In the genomic region with DNA sequence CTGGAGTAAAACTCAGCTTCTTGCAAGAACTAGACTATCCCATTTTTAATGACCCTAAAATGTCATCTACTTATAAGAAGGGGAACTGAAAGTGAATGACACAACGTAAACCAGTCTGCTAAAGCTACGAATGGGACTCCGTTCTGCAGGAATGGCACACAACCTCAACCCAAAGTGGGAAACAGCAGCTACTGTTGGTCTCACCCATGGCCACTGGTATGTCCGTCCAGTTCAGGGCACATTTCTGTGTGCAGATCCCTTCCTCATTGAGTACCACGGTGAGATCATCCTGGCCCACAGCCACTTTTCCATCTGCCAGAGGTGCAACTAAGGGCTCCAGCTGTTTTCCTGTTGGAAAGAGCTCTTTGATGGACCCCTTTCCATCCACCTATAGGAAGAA, we compare ENCODE assay signal across 18 cellular contexts. TPM values are rescaled to one million over a fixed set of nuclear protein-coding genes. Genes with fewer than 3 reads are reported as not detected.
DNase-seq lines count a peak whose midpoint lies in the region; ATAC-seq lines count a peak whose summit lies in the region.
"Had no signal": no experiment of that assay in that cellular context is flagged by ENCODE, and none has a peak within 500 bp of the region (broad histone marks: within the 10 kb centered on the region; RNA-seq: fewer than 3 reads in every experiment).

No MANE protein-coding gene starts in this region.

- H3K9me3 Mint-ChIP-seq in dendritic cell treated with granulocyte-macrophage colony-stimulating factor and Interleukin-4, amounts not matched to agents 40 ng/mL and 50 ng/mL, for 4 days = no peaks in the 10 kb centered on the region
- H3K9me3 Mint-ChIP-seq in memory B cell = no peaks in the 10 kb centered on the region
- H3K9me3 Mint-ChIP-seq in activated T-helper 2 cell treated with anti-CD3 and anti-CD28 coated beads, Interferon-gamma antibody, Interleukin-2, Interleukin-4, amounts not matched to agents 10 μg/mL and 5 μg/mL and 100 μg/mL, durations not matched to agents 14 hours and 24 hours and 36 hours = no peaks in the 10 kb centered on the region

- peaks cover 45% of the 10 kb centered on the region for H3K4me1 Mint-ChIP-seq in dendritic cell treated with granulocyte-macrophage colony-stimulating factor and Interleukin-4, amounts not matched to agents 40 ng/mL and 50 ng/mL, for 4 days (ENCODE audit: low read depth)
- peaks cover 6% of the 10 kb centered on the region for H3K4me1 Mint-ChIP-seq in memory B cell
- peaks cover 5% of the 10 kb centered on the region for H3K4me1 Mint-ChIP-seq in activated T-helper 2 cell treated with anti-CD3 and anti-CD28 coated beads, Interferon-gamma antibody, Interleukin-2, Interleukin-4, amounts not matched to agents 10 μg/mL and 5 μg/mL and 100 μg/mL, durations not matched to agents 14 hours and 24 hours and 36 hours (ENCODE audit: low read depth)

- ATAC-seq in memory B cell (ENCODE audit: low read depth) = peak; percentile 50
- ATAC-seq in GM18511 (IDR thresholded peaks at IDR 0.05; ENCODE audit: unreplicated experiment) = no peak
- no peak for ATAC-seq in HG03469 (IDR thresholded peaks at IDR 0.05; ENCODE audit: unreplicated experiment)

- peak overlapping the region; percentile 66 for H3K27ac Mint-ChIP-seq in dendritic cell treated with granulocyte-macrophage colony-stimulating factor and Interleukin-4, amounts not matched to agents 40 ng/mL and 50 ng/mL, for 4 days
- H3K27ac Mint-ChIP-seq in memory B cell = no peak overlapping the region
- no peak overlapping the region for H3K27ac Mint-ChIP-seq in activated T-helper 2 cell treated with anti-CD3 and anti-CD28 coated beads, Interferon-gamma antibody, Interleukin-2, Interleukin-4, amounts not matched to agents 10 μg/mL and 5 μg/mL and 100 μg/mL, durations not matched to agents 14 hours and 24 hours and 36 hours

- no peaks in the 10 kb centered on the region for H3K27me3 Mint-ChIP-seq in dendritic cell treated with granulocyte-macrophage colony-stimulating factor and Interleukin-4, amounts not matched to agents 40 ng/mL and 50 ng/mL, for 4 days
- H3K27me3 Mint-ChIP-seq in memory B cell = no peaks in the 10 kb centered on the region
- H3K27me3 Mint-ChIP-seq in activated T-helper 2 cell treated with anti-CD3 and anti-CD28 coated beads, Interferon-gamma antibody, Interleukin-2, Interleukin-4, amounts not matched to agents 10 μg/mL and 5 μg/mL and 100 μg/mL, durations not matched to agents 14 hours and 24 hours and 36 hours (ENCODE audit: low read depth) = no peaks in the 10 kb centered on the region

- DNase-seq in CD1c-positive myeloid dendritic cell (ENCODE audit: extremely low spot score) = peak; percentile 90
- peak; percentile 98 for DNase-seq in MV-4-11 (lab: John Stamatoyannopoulos, UW)
- no peak for DNase-seq in memory B cell (ENCODE audit: low spot score in 2 of 2)
- DNase-seq in stimulated activated CD4-positive, alpha-beta T cell treated with anti-CD3 and anti-CD28 coated beads, Interleukin-12 subunit alpha, Interleukin-12 subunit beta, amount 100 ng/mL, for 4 hours = no peak
- DNase-seq in activated T-helper 2 cell treated with anti-CD3 and anti-CD28 coated beads, Interferon-gamma antibody, Interleukin-2, Interleukin-4, amounts not matched to agents 10 μg/mL and 5 μg/mL and 100 μg/mL, durations not matched to agents 14 hours and 24 hours and 36 hours (ENCODE audit: low spot score) = no peak
- DNase-seq: activated CD4-positive, alpha-beta T cell treated with anti-CD3 and anti-CD28 coated beads for 4 hours; activated effector memory CD4-positive, alpha-beta T cell treated with anti-CD3 and anti-CD28 coated beads, Interleukin-2, amount 50 U/mL, for 16 hours; caudate nucleus; COR-L47; H7; kidney; NCI-H1105; PC-9; SK-N-SH; stimulated activated CD4-positive, alpha-beta T cell treated with anti-CD3 and anti-CD28 coated beads, Interleukin-2, amount 100 ng/mL, for 24 hours had no signal

- intact Hi-C loops in dendritic cell treated with granulocyte-macrophage colony-stimulating factor and Interleukin-4, amounts not matched to agents 40 ng/mL and 50 ng/mL, for 4 days (cut with micrococcal nuclease) = no loop called here
- intact Hi-C loops in activated T-helper 2 cell treated with anti-CD3 and anti-CD28 coated beads, Interferon-gamma antibody, Interleukin-2, Interleukin-4, amounts not matched to agents 10 μg/mL and 5 μg/mL and 100 μg/mL, durations not matched to agents 14 hours and 24 hours and 36 hours (cut with micrococcal nuclease) = no loop called here

- no peak overlapping the region for H3K4me3 Mint-ChIP-seq in dendritic cell treated with granulocyte-macrophage colony-stimulating factor and Interleukin-4, amounts not matched to agents 40 ng/mL and 50 ng/mL, for 4 days
- H3K4me3 Mint-ChIP-seq in memory B cell = no peak overlapping the region
- no peak overlapping the region for H3K4me3 Mint-ChIP-seq in activated T-helper 2 cell treated with anti-CD3 and anti-CD28 coated beads, Interferon-gamma antibody, Interleukin-2, Interleukin-4, amounts not matched to agents 10 μg/mL and 5 μg/mL and 100 μg/mL, durations not matched to agents 14 hours and 24 hours and 36 hours (ENCODE audit: low read depth)

- H3K36me3 Mint-ChIP-seq in dendritic cell treated with granulocyte-macrophage colony-stimulating factor and Interleukin-4, amounts not matched to agents 40 ng/mL and 50 ng/mL, for 4 days (ENCODE audit: low read depth) = peaks cover 86% of the 10 kb centered on the region
- H3K36me3 Mint-ChIP-seq in memory B cell = peaks cover 49% of the 10 kb centered on the region
- H3K36me3 Mint-ChIP-seq in activated T-helper 2 cell treated with anti-CD3 and anti-CD28 coated beads, Interferon-gamma antibody, Interleukin-2, Interleukin-4, amounts not matched to agents 10 μg/mL and 5 μg/mL and 100 μg/mL, durations not matched to agents 14 hours and 24 hours and 36 hours (ENCODE audit: low read depth) = peaks cover 82% of the 10 kb centered on the region

RNA-seq across cellular contexts. Expression of a gene that starts 23.8 kb away (rescaled TPM):
- 67.7 and 70.6 TPM in 2 replicates for total RNA-seq in activated T-helper 2 cell treated with anti-CD3 and anti-CD28 coated beads, Interferon-gamma antibody, Interleukin-2, Interleukin-4, amounts not matched to agents 10 μg/mL and 5 μg/mL and 100 μg/mL, durations not matched to agents 14 hours and 24 hours and 36 hours

RNA-seq across cellular contexts. Expression of a gene that starts 27.9 kb away (rescaled TPM):
- total RNA-seq in activated T-helper 2 cell treated with anti-CD3 and anti-CD28 coated beads, Interferon-gamma antibody, Interleukin-2, Interleukin-4, amounts not matched to agents 10 μg/mL and 5 μg/mL and 100 μg/mL, durations not matched to agents 14 hours and 24 hours and 36 hours = not detected in 2 replicates
- total RNA-seq: H7 had no signal

Comparison
In these comparisons a context has a peak if more than half of its experiments do, and no peak if none do; other contexts are left out.
1. DNase-seq: peak in CD1c-positive myeloid dendritic cell (single experiment) and MV-4-11 (single experiment); none in memory B cell (0 of 2), stimulated activated CD4-positive, alpha-beta T cell treated with anti-CD3 and anti-CD28 coated beads, Interleukin-12 subunit alpha, Interleukin-12 subunit beta, amount 100 ng/mL, for 4 hours (single experiment) and activated T-helper 2 cell treated with anti-CD3 and anti-CD28 coated beads, Interferon-gamma antibody, Interleukin-2, Interleukin-4, amounts not matched to agents 10 μg/mL and 5 μg/mL and 100 μg/mL, durations not matched to agents 14 hours and 24 hours and 36 hours (single experiment).